Comparison of ENCODE assay signal across 10 cellular contexts in genomic region chr1:15788624-15789301, GRCh38. TPM values are rescaled to one million over a fixed set of nuclear protein-coding genes. Genes with fewer than 3 reads are reported as not detected.
A peak's percentile ranks its signal among the peaks of the same experiment; 100 is the strongest.
DNase-seq lines count a peak whose midpoint lies in the region; ATAC-seq, FAIRE-seq and TF ChIP-seq lines count a peak whose summit lies in the region.
"Had no signal": no experiment of that assay in that cellular context is flagged by ENCODE, and none has a peak within 500 bp of the region (broad histone marks: within the 10 kb centered on the region; RNA-seq: fewer than 3 reads in every experiment).

No MANE protein-coding gene starts in this region.

- peak overlapping the region; percentile 48 for H3K27ac ChIP-seq in ACC112 (ENCODE audit: low read depth, low read length)

- H3K36me3 ChIP-seq in ACC112 (ENCODE audit: insufficient read depth, low read length), result no peaks in the 10 kb centered on the region

- no peak for TF ChIP-seq CTCF in fibroblast of the aortic adventitia (IDR thresholded peaks at IDR 0.05; ENCODE audit: insufficient read depth, low read length)

- no peak for FAIRE-seq in RCC 7860 (lab: Jason Lieb, UNC)

- H3K4me3 ChIP-seq in ACC112 (ENCODE audit: low read depth, low read length), result no peak overlapping the region
- H3K4me3 ChIP-seq in fibroblast of the aortic adventitia (ENCODE audit: low read depth, low read length), result no peak overlapping the region

- no peaks in the 10 kb centered on the region for H3K79me2 ChIP-seq in ACC112 (ENCODE audit: control insufficient read depth, insufficient read depth, low read length, unreplicated experiment)

- DNase-seq in RCC 7860 (ENCODE audit: low spot score) (peak; percentile 14), fibroblast of the aortic adventitia (ENCODE audit: low read depth) (peak; percentile 56)
- DNase-seq in activated effector memory CD4-positive, alpha-beta T cell treated with anti-CD3 and anti-CD28 coated beads, Interleukin-2, amount 50 U/mL, for 16 hours, result no peak
- DNase-seq: foreskin melanocyte, NCI-H1105, occipital lobe had no signal

- ATAC-seq in GM19467 (IDR thresholded peaks at IDR 0.05; ENCODE audit: unreplicated experiment) (no peak), GM18870 (IDR thresholded peaks at IDR 0.05; ENCODE audit: unreplicated experiment) (no peak)

- H2AFZ ChIP-seq in ACC112 (ENCODE audit: low read length, unreplicated experiment), result no peak overlapping the region

- peaks cover 24% of the 10 kb centered on the region for H3K4me1 ChIP-seq in ACC112 (ENCODE audit: control insufficient read depth, insufficient read depth, low read length, unreplicated experiment)

- no peaks in the 10 kb centered on the region for H3K27me3 ChIP-seq in ACC112 (ENCODE audit: insufficient read depth, low read length)

RNA-seq across cellular contexts. Expression of gene UQCRHL, which starts 18.7 kb away (rescaled TPM):
- 1.9 and 2.0 TPM in 2 replicates for total RNA-seq in fibroblast of the aortic adventitia (ENCODE audit: low replicate concordance)

RNA-seq across cellular contexts. Expression of gene FBLIM1, which starts 30.2 kb away (rescaled TPM):
- total RNA-seq in fibroblast of the aortic adventitia (ENCODE audit: low replicate concordance), result 41.0 and 114 TPM in 2 replicates
- total RNA-seq: activated T-helper 1 cell treated with anti-CD3 and anti-CD28 coated beads, Interleukin-12 subunit alpha, Interleukin-12 subunit beta, Interleukin-2, Interleukin-4 antibody, amounts not matched to agents 30 ng/mL and 10 ng/mL and 1 ng/mL, durations not matched to agents 14 hours and 24 hours and 36 hours had no signal

RNA-seq across cellular contexts. Expression of gene TMEM82, which starts 46.5 kb away (rescaled TPM):
- not detected in 2 replicates for total RNA-seq in fibroblast of the aortic adventitia (ENCODE audit: low replicate concordance)
- total RNA-seq: activated T-helper 1 cell treated with anti-CD3 and anti-CD28 coated beads, Interleukin-12 subunit alpha, Interleukin-12 subunit beta, Interleukin-2, Interleukin-4 antibody, amounts not matched to agents 30 ng/mL and 10 ng/mL and 1 ng/mL, durations not matched to agents 14 hours and 24 hours and 36 hours; occipital lobe had no signal

RNA-seq across cellular contexts. Expression of gene SLC25A34, which starts 52.7 kb away (rescaled TPM):
- 0.54 and 0.65 TPM in 2 replicates for total RNA-seq in fibroblast of the aortic adventitia (ENCODE audit: low replicate concordance)

RNA-seq across cellular contexts. Expression of gene SPEN, which starts 58.7 kb away (rescaled TPM):
- 20.5 and 24.3 TPM in 2 replicates for total RNA-seq in fibroblast of the aortic adventitia (ENCODE audit: low replicate concordance)
